1 cellular context compared by ENCODE assay signal in the genomic region with DNA sequence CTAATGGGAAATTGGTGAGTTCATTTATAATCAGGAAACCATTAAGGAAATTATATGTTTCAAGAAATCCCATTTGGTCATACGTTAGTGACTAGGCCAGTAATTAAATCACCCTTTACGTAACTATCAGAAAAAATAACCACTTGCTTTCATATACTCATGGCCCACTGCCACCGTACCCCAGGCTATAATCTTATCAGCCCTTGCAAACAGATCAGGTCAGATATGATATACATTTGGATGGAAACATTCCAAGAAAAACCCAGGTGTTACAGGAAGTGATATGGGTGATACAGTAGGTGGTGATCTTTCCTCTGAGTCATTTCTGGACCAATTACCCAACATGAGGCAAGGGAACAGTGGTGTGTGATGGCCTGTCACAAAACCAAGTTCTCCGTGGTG.
A peak's percentile ranks its signal among the peaks of the same experiment; 100 is the strongest.
TF ChIP-seq lines count a peak whose summit lies in the region.

No MANE protein-coding gene starts in this region.

TF ChIP-seq in K562, 482 proteins besides CTCF, POLR2A, EP300 and RAD21 (continued from another document and continues in another):
- TF ChIP-seq, protein P1, sequence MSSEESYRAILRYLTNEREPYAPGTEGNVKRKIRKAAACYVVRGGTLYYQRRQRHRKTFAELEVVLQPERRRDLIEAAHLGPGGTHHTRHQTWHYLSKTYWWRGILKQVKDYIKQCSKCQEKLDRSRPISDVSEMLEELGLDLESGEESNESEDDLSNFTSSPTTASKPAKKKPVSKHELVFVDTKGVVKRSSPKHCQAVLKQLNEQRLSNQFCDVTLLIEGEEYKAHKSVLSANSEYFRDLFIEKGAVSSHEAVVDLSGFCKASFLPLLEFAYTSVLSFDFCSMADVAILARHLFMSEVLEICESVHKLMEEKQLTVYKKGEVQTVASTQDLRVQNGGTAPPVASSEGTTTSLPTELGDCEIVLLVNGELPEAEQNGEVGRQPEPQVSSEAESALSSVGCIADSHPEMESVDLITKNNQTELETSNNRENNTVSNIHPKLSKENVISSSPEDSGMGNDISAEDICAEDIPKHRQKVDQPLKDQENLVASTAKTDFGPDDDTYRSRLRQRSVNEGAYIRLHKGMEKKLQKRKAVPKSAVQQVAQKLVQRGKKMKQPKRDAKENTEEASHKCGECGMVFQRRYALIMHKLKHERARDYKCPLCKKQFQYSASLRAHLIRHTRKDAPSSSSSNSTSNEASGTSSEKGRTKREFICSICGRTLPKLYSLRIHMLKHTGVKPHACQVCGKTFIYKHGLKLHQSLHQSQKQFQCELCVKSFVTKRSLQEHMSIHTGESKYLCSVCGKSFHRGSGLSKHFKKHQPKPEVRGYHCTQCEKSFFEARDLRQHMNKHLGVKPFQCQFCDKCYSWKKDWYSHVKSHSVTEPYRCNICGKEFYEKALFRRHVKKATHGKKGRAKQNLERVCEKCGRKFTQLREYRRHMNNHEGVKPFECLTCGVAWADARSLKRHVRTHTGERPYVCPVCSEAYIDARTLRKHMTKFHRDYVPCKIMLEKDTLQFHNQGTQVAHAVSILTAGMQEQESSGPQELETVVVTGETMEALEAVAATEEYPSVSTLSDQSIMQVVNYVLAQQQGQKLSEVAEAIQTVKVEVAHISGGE (CRISPR knock-in tag; IDR thresholded peaks at IDR 0.05), result no peak
- TF ChIP-seq ETS2 (tag; IDR thresholded peaks at IDR 0.05; ENCODE audit: borderline replicate concordance, poor library complexity, severe bottlenecking), result peak; percentile 26
- TF ChIP-seq GABPB2 (CRISPR knock-in tag; conservative IDR thresholded peaks at IDR 0.05), result no peak
- TF ChIP-seq, protein P2, sequence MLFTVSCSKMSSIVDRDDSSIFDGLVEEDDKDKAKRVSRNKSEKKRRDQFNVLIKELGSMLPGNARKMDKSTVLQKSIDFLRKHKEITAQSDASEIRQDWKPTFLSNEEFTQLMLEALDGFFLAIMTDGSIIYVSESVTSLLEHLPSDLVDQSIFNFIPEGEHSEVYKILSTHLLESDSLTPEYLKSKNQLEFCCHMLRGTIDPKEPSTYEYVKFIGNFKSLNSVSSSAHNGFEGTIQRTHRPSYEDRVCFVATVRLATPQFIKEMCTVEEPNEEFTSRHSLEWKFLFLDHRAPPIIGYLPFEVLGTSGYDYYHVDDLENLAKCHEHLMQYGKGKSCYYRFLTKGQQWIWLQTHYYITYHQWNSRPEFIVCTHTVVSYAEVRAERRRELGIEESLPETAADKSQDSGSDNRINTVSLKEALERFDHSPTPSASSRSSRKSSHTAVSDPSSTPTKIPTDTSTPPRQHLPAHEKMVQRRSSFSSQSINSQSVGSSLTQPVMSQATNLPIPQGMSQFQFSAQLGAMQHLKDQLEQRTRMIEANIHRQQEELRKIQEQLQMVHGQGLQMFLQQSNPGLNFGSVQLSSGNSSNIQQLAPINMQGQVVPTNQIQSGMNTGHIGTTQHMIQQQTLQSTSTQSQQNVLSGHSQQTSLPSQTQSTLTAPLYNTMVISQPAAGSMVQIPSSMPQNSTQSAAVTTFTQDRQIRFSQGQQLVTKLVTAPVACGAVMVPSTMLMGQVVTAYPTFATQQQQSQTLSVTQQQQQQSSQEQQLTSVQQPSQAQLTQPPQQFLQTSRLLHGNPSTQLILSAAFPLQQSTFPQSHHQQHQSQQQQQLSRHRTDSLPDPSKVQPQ (CRISPR knock-in tag; IDR thresholded peaks at IDR 0.05; ENCODE audit: borderline replicate concordance), result no peak
- no peak for TF ChIP-seq PCBP2 (IDR thresholded peaks at IDR 0.05; ENCODE audit: low read depth, low read length, poor library complexity, severe bottlenecking)
- no peak for TF ChIP-seq SREBF2 (CRISPR knock-in tag; IDR thresholded peaks at IDR 0.05)
- TF ChIP-seq ADNP (tag; IDR thresholded peaks at IDR 0.05), result no peak
- TF ChIP-seq FOXA1 (IDR thresholded peaks at IDR 0.05; ENCODE audit: borderline replicate concordance), result no peak
- TF ChIP-seq, protein P3, sequence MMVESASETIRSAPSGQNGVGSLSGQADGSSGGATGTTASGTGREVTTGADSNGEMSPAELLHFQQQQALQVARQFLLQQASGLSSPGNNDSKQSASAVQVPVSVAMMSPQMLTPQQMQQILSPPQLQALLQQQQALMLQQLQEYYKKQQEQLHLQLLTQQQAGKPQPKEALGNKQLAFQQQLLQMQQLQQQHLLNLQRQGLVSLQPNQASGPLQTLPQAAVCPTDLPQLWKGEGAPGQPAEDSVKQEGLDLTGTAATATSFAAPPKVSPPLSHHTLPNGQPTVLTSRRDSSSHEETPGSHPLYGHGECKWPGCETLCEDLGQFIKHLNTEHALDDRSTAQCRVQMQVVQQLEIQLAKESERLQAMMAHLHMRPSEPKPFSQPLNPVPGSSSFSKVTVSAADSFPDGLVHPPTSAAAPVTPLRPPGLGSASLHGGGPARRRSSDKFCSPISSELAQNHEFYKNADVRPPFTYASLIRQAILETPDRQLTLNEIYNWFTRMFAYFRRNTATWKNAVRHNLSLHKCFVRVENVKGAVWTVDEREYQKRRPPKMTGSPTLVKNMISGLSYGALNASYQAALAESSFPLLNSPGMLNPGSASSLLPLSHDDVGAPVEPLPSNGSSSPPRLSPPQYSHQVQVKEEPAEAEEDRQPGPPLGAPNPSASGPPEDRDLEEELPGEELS (CRISPR knock-in tag; IDR thresholded peaks at IDR 0.05; ENCODE audit: borderline replicate concordance), result no peak
- TF ChIP-seq DPF2 (IDR thresholded peaks at IDR 0.05), result peak; percentile 52; the same call in 1 of the 2 replicates
- TF ChIP-seq, protein P4, sequence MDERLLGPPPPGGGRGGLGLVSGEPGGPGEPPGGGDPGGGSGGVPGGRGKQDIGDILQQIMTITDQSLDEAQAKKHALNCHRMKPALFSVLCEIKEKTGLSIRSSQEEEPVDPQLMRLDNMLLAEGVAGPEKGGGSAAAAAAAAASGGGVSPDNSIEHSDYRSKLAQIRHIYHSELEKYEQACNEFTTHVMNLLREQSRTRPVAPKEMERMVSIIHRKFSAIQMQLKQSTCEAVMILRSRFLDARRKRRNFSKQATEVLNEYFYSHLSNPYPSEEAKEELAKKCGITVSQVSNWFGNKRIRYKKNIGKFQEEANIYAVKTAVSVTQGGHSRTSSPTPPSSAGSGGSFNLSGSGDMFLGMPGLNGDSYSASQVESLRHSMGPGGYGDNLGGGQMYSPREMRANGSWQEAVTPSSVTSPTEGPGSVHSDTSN (CRISPR knock-in tag; IDR thresholded peaks at IDR 0.05; ENCODE audit: low read depth), result no peak
- TF ChIP-seq, protein P4 (tag; conservative IDR thresholded peaks at IDR 0.05; ENCODE audit: low read depth), result 0 out of 2 replicates have a peak, but pooled peaks have one; percentile 9
- peak; percentile 64; the same call in 1 of the 2 replicates for TF ChIP-seq JUN (IDR thresholded peaks at IDR 0.05; ENCODE audit: borderline replicate concordance, low read depth, low read length)
- no peak for TF ChIP-seq JUN (CRISPR knock-in tag; IDR thresholded peaks at IDR 0.05; ENCODE audit: borderline replicate concordance)
- peak; percentile 75 for TF ChIP-seq ARID1B (IDR thresholded peaks at IDR 0.05)
- peak; percentile 53 for TF ChIP-seq MEIS2 (IDR thresholded peaks at IDR 0.05; ENCODE audit: partially characterized antibody)
- no peak for TF ChIP-seq RNF2 (IDR thresholded peaks at IDR 0.05)
- peak; percentile 46 for TF ChIP-seq TAL1 (IDR thresholded peaks at IDR 0.05)
- TF ChIP-seq BCL6 (CRISPR knock-in tag; IDR thresholded peaks at IDR 0.05), result no peak
- TF ChIP-seq, protein P5, sequence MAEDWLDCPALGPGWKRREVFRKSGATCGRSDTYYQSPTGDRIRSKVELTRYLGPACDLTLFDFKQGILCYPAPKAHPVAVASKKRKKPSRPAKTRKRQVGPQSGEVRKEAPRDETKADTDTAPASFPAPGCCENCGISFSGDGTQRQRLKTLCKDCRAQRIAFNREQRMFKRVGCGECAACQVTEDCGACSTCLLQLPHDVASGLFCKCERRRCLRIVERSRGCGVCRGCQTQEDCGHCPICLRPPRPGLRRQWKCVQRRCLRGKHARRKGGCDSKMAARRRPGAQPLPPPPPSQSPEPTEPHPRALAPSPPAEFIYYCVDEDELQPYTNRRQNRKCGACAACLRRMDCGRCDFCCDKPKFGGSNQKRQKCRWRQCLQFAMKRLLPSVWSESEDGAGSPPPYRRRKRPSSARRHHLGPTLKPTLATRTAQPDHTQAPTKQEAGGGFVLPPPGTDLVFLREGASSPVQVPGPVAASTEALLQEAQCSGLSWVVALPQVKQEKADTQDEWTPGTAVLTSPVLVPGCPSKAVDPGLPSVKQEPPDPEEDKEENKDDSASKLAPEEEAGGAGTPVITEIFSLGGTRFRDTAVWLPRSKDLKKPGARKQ (CRISPR knock-in tag; IDR thresholded peaks at IDR 0.05), result no peak
- TF ChIP-seq, protein P6, sequence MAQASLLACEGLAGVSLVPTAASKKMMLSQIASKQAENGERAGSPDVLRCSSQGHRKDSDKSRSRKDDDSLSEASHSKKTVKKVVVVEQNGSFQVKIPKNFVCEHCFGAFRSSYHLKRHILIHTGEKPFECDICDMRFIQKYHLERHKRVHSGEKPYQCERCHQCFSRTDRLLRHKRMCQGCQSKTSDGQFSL (CRISPR knock-in tag; IDR thresholded peaks at IDR 0.05), result no peak
- TF ChIP-seq, protein P6 (tag; IDR thresholded peaks at IDR 0.05), result no peak
- TF ChIP-seq, protein P7, sequence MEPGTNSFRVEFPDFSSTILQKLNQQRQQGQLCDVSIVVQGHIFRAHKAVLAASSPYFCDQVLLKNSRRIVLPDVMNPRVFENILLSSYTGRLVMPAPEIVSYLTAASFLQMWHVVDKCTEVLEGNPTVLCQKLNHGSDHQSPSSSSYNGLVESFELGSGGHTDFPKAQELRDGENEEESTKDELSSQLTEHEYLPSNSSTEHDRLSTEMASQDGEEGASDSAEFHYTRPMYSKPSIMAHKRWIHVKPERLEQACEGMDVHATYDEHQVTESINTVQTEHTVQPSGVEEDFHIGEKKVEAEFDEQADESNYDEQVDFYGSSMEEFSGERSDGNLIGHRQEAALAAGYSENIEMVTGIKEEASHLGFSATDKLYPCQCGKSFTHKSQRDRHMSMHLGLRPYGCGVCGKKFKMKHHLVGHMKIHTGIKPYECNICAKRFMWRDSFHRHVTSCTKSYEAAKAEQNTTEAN (CRISPR knock-in tag; IDR thresholded peaks at IDR 0.05), result no peak
- no peak for TF ChIP-seq EZH2 (IDR thresholded peaks at IDR 0.05; ENCODE audit: borderline replicate concordance, low read depth, low read length)
- TF ChIP-seq MAFF (IDR thresholded peaks at IDR 0.05; ENCODE audit: low read length), result no peak
- TF ChIP-seq, protein P8, sequence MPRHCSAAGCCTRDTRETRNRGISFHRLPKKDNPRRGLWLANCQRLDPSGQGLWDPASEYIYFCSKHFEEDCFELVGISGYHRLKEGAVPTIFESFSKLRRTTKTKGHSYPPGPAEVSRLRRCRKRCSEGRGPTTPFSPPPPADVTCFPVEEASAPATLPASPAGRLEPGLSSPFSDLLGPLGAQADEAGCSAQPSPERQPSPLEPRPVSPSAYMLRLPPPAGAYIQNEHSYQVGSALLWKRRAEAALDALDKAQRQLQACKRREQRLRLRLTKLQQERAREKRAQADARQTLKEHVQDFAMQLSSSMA (CRISPR knock-in tag; IDR thresholded peaks at IDR 0.05), result no peak
- TF ChIP-seq NFE2L1 (tag; IDR thresholded peaks at IDR 0.05; ENCODE audit: borderline replicate concordance, low read depth), result no peak
- TF ChIP-seq ZNF274 (IDR thresholded peaks at IDR 0.05; ENCODE audit: borderline replicate concordance, low read depth, low read length), result no peak
- TF ChIP-seq RBFOX2 (IDR thresholded peaks at IDR 0.05; ENCODE audit: low read depth, low read length), result no peak
- no peak for TF ChIP-seq PHTF2 (CRISPR knock-in tag; IDR thresholded peaks at IDR 0.05)
- no peak for TF ChIP-seq BCOR (IDR thresholded peaks at IDR 0.05)
- TF ChIP-seq NR1H2 (CRISPR knock-in tag; IDR thresholded peaks at IDR 0.05), result no peak
- TF ChIP-seq, protein P9, sequence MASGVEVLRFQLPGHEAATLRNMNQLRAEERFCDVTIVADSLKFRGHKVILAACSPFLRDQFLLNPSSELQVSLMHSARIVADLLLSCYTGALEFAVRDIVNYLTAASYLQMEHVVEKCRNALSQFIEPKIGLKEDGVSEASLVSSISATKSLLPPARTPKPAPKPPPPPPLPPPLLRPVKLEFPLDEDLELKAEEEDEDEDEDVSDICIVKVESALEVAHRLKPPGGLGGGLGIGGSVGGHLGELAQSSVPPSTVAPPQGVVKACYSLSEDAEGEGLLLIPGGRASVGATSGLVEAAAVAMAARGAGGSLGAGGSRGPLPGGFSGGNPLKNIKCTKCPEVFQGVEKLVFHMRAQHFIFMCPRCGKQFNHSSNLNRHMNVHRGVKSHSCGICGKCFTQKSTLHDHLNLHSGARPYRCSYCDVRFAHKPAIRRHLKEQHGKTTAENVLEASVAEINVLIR (CRISPR knock-in tag; IDR thresholded peaks at IDR 0.05), result no peak
- TF ChIP-seq, protein P10, sequence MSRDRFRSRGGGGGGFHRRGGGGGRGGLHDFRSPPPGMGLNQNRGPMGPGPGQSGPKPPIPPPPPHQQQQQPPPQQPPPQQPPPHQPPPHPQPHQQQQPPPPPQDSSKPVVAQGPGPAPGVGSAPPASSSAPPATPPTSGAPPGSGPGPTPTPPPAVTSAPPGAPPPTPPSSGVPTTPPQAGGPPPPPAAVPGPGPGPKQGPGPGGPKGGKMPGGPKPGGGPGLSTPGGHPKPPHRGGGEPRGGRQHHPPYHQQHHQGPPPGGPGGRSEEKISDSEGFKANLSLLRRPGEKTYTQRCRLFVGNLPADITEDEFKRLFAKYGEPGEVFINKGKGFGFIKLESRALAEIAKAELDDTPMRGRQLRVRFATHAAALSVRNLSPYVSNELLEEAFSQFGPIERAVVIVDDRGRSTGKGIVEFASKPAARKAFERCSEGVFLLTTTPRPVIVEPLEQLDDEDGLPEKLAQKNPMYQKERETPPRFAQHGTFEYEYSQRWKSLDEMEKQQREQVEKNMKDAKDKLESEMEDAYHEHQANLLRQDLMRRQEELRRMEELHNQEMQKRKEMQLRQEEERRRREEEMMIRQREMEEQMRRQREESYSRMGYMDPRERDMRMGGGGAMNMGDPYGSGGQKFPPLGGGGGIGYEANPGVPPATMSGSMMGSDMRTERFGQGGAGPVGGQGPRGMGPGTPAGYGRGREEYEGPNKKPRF (IDR thresholded peaks at IDR 0.05; ENCODE audit: low read depth, low read length), result no peak
- TF ChIP-seq, protein P11, sequence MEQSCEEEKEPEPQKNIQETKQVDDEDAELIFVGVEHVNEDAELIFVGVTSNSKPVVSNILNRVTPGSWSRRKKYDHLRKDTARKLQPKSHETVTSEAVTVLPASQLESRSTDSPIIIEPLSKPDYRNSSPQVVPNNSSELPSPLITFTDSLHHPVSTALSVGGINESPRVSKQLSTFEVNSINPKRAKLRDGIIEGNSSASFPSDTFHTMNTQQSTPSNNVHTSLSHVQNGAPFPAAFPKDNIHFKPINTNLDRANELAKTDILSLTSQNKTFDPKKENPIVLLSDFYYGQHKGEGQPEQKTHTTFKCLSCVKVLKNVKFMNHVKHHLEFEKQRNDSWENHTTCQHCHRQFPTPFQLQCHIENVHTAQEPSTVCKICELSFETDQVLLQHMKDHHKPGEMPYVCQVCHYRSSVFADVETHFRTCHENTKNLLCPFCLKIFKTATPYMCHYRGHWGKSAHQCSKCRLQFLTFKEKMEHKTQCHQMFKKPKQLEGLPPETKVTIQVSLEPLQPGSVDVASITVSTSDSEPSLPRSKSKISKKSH (CRISPR knock-in tag; IDR thresholded peaks at IDR 0.05), result no peak
- no peak for TF ChIP-seq ZBED1 (IDR thresholded peaks at IDR 0.05)
- no peak for TF ChIP-seq FIP1L1 (IDR thresholded peaks at IDR 0.05; ENCODE audit: low read depth, low read length, poor library complexity, severe bottlenecking)
